15 cellular contexts compared by ENCODE assay signal in genomic region chr14:72599579-72600470, GRCh38.
DNase-seq lines count a peak whose midpoint lies in the region; TF ChIP-seq lines count a peak whose summit lies in the region.
"Had no signal": no experiment of that assay in that cellular context is flagged by ENCODE, and none has a peak within 500 bp of the region (broad histone marks: within the 10 kb centered on the region; RNA-seq: fewer than 3 reads in every experiment).

No MANE protein-coding gene starts in this region.

- TF ChIP-seq POLR2A in erythroblast (IDR thresholded peaks at IDR 0.05; ENCODE audit: low read length), result no peak

- DNase-seq in HUDEP-2 (lab: John Stamatoyannopoulos, UW; ENCODE audit: unreplicated experiment in 76 of 76) (peak in 72 of 76 experiments; percentile 3 to 83 (median 56)), OCI-M1 (lab: John Stamatoyannopoulos, UW) (peak; percentile 91), erythroblast (lab: John Stamatoyannopoulos, UW) (peak; percentile 72 to 88), posterior vena cava (ENCODE audit: low spot score) (peak; percentile 61), NOMO-1 treated with DMSO at 0.1 percent for 48 hours (lab: John Stamatoyannopoulos, UW; ENCODE audit: unreplicated experiment) (no peak)
- no peak for DNase-seq in activated effector memory CD4-positive, alpha-beta T cell treated with anti-CD3 and anti-CD28 coated beads, Interleukin-2, amount 50 U/mL, for 16 hours
- no peak for DNase-seq in activated CD4-positive, alpha-beta T cell treated with anti-CD3 and anti-CD28 coated beads for 48 hours
- DNase-seq: activated CD4-positive, alpha-beta T cell treated with anti-CD3 and anti-CD28 coated beads for 36 hours; DMS153; heart left ventricle; mucosa of descending colon; NCI-H1105 treated with DMSO at 0.1 percent for 48 hours; ovary; stimulated activated CD4-positive, alpha-beta T cell treated with anti-CD3 and anti-CD28 coated beads, Interleukin-4, amount 100 ng/mL, for 4 hours; T-helper 17 cell had no signal

- intact Hi-C loops in posterior vena cava (cut with DNase I), result no loop called here

Comparison
In these comparisons a context has a peak if more than half of its experiments do, and no peak if none do; other contexts are left out.
1. DNase-seq: peak in HUDEP-2 (72 of 76), OCI-M1 (single experiment), erythroblast (2 of 2) and posterior vena cava (single experiment); none in NOMO-1 treated with DMSO at 0.1 percent for 48 hours (single experiment), activated effector memory CD4-positive, alpha-beta T cell treated with anti-CD3 and anti-CD28 coated beads, Interleukin-2, amount 50 U/mL, for 16 hours (single experiment) and activated CD4-positive, alpha-beta T cell treated with anti-CD3 and anti-CD28 coated beads for 48 hours (single experiment).